ENCODE assay signal across 8 cellular contexts in the genomic region with DNA sequence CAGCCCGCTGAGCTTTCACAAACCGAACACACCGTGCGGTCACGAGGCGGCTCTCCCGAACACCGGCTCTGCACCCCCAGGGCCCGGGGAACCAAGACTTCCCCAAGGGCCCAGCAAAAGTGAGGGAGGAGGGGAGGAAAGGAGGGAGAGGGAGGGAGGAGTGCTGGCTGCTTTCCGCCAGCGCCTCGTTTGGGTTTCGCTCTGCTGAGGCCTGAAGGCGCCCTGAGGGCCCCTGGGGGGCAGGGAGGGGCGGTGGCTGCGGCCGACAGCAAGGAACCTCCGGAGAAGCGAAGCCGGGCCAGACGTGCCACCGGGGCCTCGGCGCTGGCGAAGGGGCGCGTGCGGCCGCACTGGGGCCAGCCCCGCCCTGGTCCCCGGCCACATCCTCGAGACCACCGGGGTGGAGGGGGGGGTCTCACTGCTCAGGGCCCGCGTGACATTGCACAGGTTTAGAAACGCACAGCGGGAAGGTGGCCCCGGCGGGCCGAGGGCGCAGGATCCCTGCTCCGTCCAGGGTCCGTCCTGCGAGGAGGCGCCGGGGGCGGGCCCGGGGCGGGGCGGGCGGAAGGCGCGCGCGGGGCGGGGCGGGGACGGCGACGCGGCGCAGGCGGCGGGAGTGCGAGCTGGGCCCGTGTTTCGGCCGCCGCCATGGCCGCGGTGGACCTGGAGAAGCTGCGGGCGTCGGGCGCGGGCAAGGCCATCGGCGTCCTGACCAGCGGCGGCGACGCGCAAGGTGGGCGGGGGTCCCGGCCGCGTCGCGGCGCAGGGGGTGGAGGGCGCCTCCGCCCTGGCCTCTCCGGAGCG. TPM values are rescaled to one million over a fixed set of nuclear protein-coding genes. Genes with fewer than 3 reads are reported as not detected.
DNase-seq lines count a peak whose midpoint lies in the region; ATAC-seq and TF ChIP-seq lines count a peak whose summit lies in the region.

Gene PFKL (plus strand): TSS at position 596 of the 804 bp plus-strand sequence. CDS start 53 bp downstream, at position 649.

- DNase-seq in BJ (ENCODE audit: low read depth), result no peak
- peak; percentile 84 for DNase-seq in RPMI7951 (ENCODE audit: low read depth)
- DNase-seq in activated T-helper 9 cell treated with anti-CD3 and anti-CD28 coated beads, Interleukin-2, amount 50 U/mL, for 16 hours (ENCODE audit: low read depth), result peak; percentile 46
- DNase-seq in fibroblast of mammary gland (ENCODE audit: low read depth), result peak; percentile 15
- peak in 9 of 10 donors; percentile 21 to 66 (median 48) for DNase-seq in naive thymus-derived CD8-positive, alpha-beta T cell
- peak; percentile 80 for DNase-seq in stomach

- TF ChIP-seq EP300 in stomach (IDR thresholded peaks at IDR 0.05), result no peak

- H3K4me3 Mint-ChIP-seq in naive thymus-derived CD8-positive, alpha-beta T cell, result peak within 1 kb of the TSS; percentile 82 to 96 (median 90)

- H3K36me3 ChIP-seq in BJ (ENCODE audit: control insufficient read depth, insufficient read depth, low read length) (0 out of 2 replicates have a peak, but pooled peaks cover 2% of the 10 kb centered on the region), stomach (no peaks in the 10 kb centered on the region)

- H3K27ac ChIP-seq in stomach, result peak within 1 kb of the TSS; percentile 94 to 98 (median 96)

- CTCF ChIA-PET in BJ (lab: Yijun Ruan, JAX), result interaction anchor here (0.8 kb wide), 1 partner anchor 30 kb away, joined by 3 read pairs; no protein-coding TSS in a partner anchor

- peak within 1 kb of the TSS; percentile 80 for H3K4me3 ChIP-seq in BJ (ENCODE audit: low read depth, low read length)
- peak within 1 kb of the TSS; percentile 62 for H3K4me3 ChIP-seq in fibroblast of mammary gland (ENCODE audit: control insufficient read depth, low read depth, low read length)
- H3K4me3 ChIP-seq in stomach, result peak within 1 kb of the TSS; percentile 77 to 92 (median 90)

- H3K36me3 Mint-ChIP-seq in naive thymus-derived CD8-positive, alpha-beta T cell, result no peaks in the 10 kb centered on the region

- H3K4me1 Mint-ChIP-seq in naive thymus-derived CD8-positive, alpha-beta T cell, result peaks cover 24 to 70% (median 66%) of the 10 kb centered on the region in 4 donors

- peak; percentile 58 for ATAC-seq in HG03432 (IDR thresholded peaks at IDR 0.05; ENCODE audit: unreplicated experiment)
- peak; percentile 47 to 67 for ATAC-seq in naive thymus-derived CD8-positive, alpha-beta T cell

- H3K27me3 ChIP-seq in BJ (ENCODE audit: control insufficient read depth, insufficient read depth, low read length) (no peaks in the 10 kb centered on the region), stomach (peaks cover 0 to 25% (median 0%) of the 10 kb centered on the region in 3 donors)

- no peaks in the 10 kb centered on the region for H3K27me3 Mint-ChIP-seq in naive thymus-derived CD8-positive, alpha-beta T cell

- peak within 1 kb of the TSS in 9 of 10 donors; percentile 89 to 97 (median 94) for H3K27ac Mint-ChIP-seq in naive thymus-derived CD8-positive, alpha-beta T cell

- H3K4me1 ChIP-seq in stomach, result peaks cover 51 to 74% (median 67%) of the 10 kb centered on the region in 4 donors

- intact Hi-C loops in stomach (cut with DNase I; ENCODE audit: low total_unique reads), result no loop called here

- TF ChIP-seq CTCF in BJ (IDR thresholded peaks at IDR 0.05; ENCODE audit: insufficient read depth, low read depth, low read length) (no peak), fibroblast of mammary gland (conservative IDR thresholded peaks at IDR 0.05; ENCODE audit: control insufficient read depth, insufficient read depth, low read depth, low read length) (no peak), stomach (IDR thresholded peaks at IDR 0.05) (no peak)

- POLR2A ChIA-PET in BJ (lab: Charles Lee), result interaction anchor here (0.7 kb wide), 1 partner anchor 661 kb away, joined by 5 read pairs; no protein-coding TSS in a partner anchor
- POLR2A ChIA-PET in naive thymus-derived CD8-positive, alpha-beta T cell (lab: Charles Lee), result interaction anchor here (1.6 kb wide), 1 partner anchor 16 kb away, joined by 3 read pairs; no protein-coding TSS in a partner anchor

- peak; percentile 70 for TF ChIP-seq POLR2A in GM19193 (IDR thresholded peaks at IDR 0.05; ENCODE audit: extremely low read depth, insufficient read depth, insufficient read length)
- TF ChIP-seq POLR2A in stomach (IDR thresholded peaks at IDR 0.05), result peak in 1 of 4 donors; percentile 16

- no peaks in the 10 kb centered on the region for H3K9me3 Mint-ChIP-seq in naive thymus-derived CD8-positive, alpha-beta T cell

- WGBS in stomach, 5 donors, result 0 to 2% (median 1%) methylated on average over 31 to 94 of the region's 94 CpGs

- H3K9me3 ChIP-seq in stomach, result no peaks in the 10 kb centered on the region

RNA-seq across cellular contexts. Expression of gene PFKL, which starts in this region (rescaled TPM):
- polyA plus RNA-seq in BJ (2011; rRNA removed) (85.9 and 152 TPM in 2 replicates), stomach (100 to 1,000 TPM in 1 of 3 donors, 10 to 100 TPM in 2; 83.0 to 120 (median 99.9) TPM)
- polyA minus RNA-seq in BJ (2011; rRNA and poly(A)+ RNA removed), result 78.9 and 95.6 TPM in 2 replicates
- 97.3 and 116 TPM in 2 replicates for total RNA-seq in RPMI7951 (2014; rRNA removed; shearing (Covaris generic))
- total RNA-seq in naive thymus-derived CD8-positive, alpha-beta T cell, result 100 to 1,000 TPM; 115 to 125 TPM
- polyA plus RNA-seq in naive thymus-derived CD8-positive, alpha-beta T cell, result 10 to 100 TPM; 63.2 to 79.5 (median 63.9) TPM
- 100 to 1,000 TPM; 123 to 283 (median 139) TPM for total RNA-seq in stomach
